In genomic region chr1:171600852-171601251, GRCh38 we compare ENCODE assay signal across 20 cellular contexts. TPM values are rescaled to one million over a fixed set of nuclear protein-coding genes. Genes with fewer than 3 reads are reported as not detected.
"Had no signal": no experiment of that assay in that cellular context is flagged by ENCODE, and none has a peak within 500 bp of the region (broad histone marks: within the 10 kb centered on the region; RNA-seq: fewer than 3 reads in every experiment).

No MANE protein-coding gene starts in this region.

- H3K4me2 ChIP-seq: hepatocyte had no signal

- H3K9me3 Mint-ChIP-seq: activated B cell treated with CpG ODN at 0.5 μM for 24 hours; activated CD4-positive, alpha-beta memory T cell treated with anti-CD3 and anti-CD28 coated beads, Interleukin-2, amount 10 ng/mL, durations not matched to agents 7 days and 5 days; T-helper 2 cell treated with Interferon-gamma antibody and Interleukin-4, amounts not matched to agents 5 μg/mL and 100 μg/mL, for 36 hours had no signal

- ATAC-seq: activated CD8-positive, alpha-beta memory T cell treated with anti-CD3 and anti-CD28 coated beads, Interleukin-2, amount 10 ng/mL, durations not matched to agents 7 days and 5 days; body of pancreas had no signal

- DNase-seq: activated B cell treated with CpG ODN at 0.5 μM for 24 hours; activated CD4-positive, alpha-beta memory T cell treated with anti-CD3 and anti-CD28 coated beads, Interleukin-2, amount 10 ng/mL, durations not matched to agents 7 days and 5 days; activated CD4-positive, alpha-beta T cell treated with anti-CD3 and anti-CD28 coated beads for 48 hours; activated CD8-positive, alpha-beta memory T cell treated with anti-CD3 and anti-CD28 coated beads, Interleukin-2, amount 10 ng/mL, durations not matched to agents 7 days and 5 days; activated naive CD4-positive, alpha-beta T cell treated with anti-CD3 and anti-CD28 coated beads for 36 hours; body of pancreas; foreskin fibroblast; stimulated activated CD4-positive, alpha-beta T cell treated with anti-CD3 and anti-CD28 coated beads, Interleukin-2, amount 100 ng/mL, for 48 hours; testis had no signal

- H3K4me3 ChIP-seq: body of pancreas, hepatocyte, testis, upper lobe of left lung had no signal

- FAIRE-seq: TTC549 had no signal

- H3K27me3 ChIP-seq: body of pancreas, hepatocyte, testis, upper lobe of left lung had no signal

- H3K27me3 Mint-ChIP-seq: activated B cell treated with CpG ODN at 0.5 μM for 24 hours; activated CD4-positive, alpha-beta memory T cell treated with anti-CD3 and anti-CD28 coated beads, Interleukin-2, amount 10 ng/mL, durations not matched to agents 7 days and 5 days; activated CD8-positive, alpha-beta memory T cell treated with anti-CD3 and anti-CD28 coated beads, Interleukin-2, amount 10 ng/mL, durations not matched to agents 7 days and 5 days; progenitor cell of endocrine pancreas had no signal

- H3K4me3 Mint-ChIP-seq: activated B cell treated with CpG ODN at 0.5 μM for 24 hours; activated CD4-positive, alpha-beta memory T cell treated with anti-CD3 and anti-CD28 coated beads, Interleukin-2, amount 10 ng/mL, durations not matched to agents 7 days and 5 days; activated CD8-positive, alpha-beta memory T cell treated with anti-CD3 and anti-CD28 coated beads, Interleukin-2, amount 10 ng/mL, durations not matched to agents 7 days and 5 days; activated naive CD4-positive, alpha-beta T cell treated with anti-CD3 and anti-CD28 coated beads for 36 hours; mesothelial cell of epicardium; T-helper 2 cell treated with Interferon-gamma antibody and Interleukin-4, amounts not matched to agents 5 μg/mL and 100 μg/mL, for 36 hours had no signal

- H3K27ac ChIP-seq: hepatocyte, testis, upper lobe of left lung had no signal

- H3K9me3 ChIP-seq: body of pancreas, testis, upper lobe of left lung had no signal

- H3K4me1 ChIP-seq: body of pancreas, testis had no signal

- H3K27ac Mint-ChIP-seq: activated B cell treated with CpG ODN at 0.5 μM for 24 hours; activated CD4-positive, alpha-beta memory T cell treated with anti-CD3 and anti-CD28 coated beads, Interleukin-2, amount 10 ng/mL, durations not matched to agents 7 days and 5 days; activated CD8-positive, alpha-beta memory T cell treated with anti-CD3 and anti-CD28 coated beads, Interleukin-2, amount 10 ng/mL, durations not matched to agents 7 days and 5 days; activated naive CD4-positive, alpha-beta T cell treated with anti-CD3 and anti-CD28 coated beads for 36 hours; mesothelial cell of epicardium; progenitor cell of endocrine pancreas; T-helper 2 cell treated with Interferon-gamma antibody and Interleukin-4, amounts not matched to agents 5 μg/mL and 100 μg/mL, for 36 hours had no signal

- H3K36me3 ChIP-seq: upper lobe of left lung had no signal

- H3K4me1 Mint-ChIP-seq: activated B cell treated with CpG ODN at 0.5 μM for 24 hours; activated CD4-positive, alpha-beta memory T cell treated with anti-CD3 and anti-CD28 coated beads, Interleukin-2, amount 10 ng/mL, durations not matched to agents 7 days and 5 days had no signal

- H2AFZ ChIP-seq: hepatocyte had no signal

RNA-seq across cellular contexts. Expression of gene MYOCOS, which starts 21.2 kb away (rescaled TPM):
- total RNA-seq: activated CD8-positive, alpha-beta memory T cell treated with anti-CD3 and anti-CD28 coated beads, Interleukin-2, amount 10 ng/mL, durations not matched to agents 7 days and 5 days; activated naive CD4-positive, alpha-beta T cell treated with anti-CD3 and anti-CD28 coated beads for 36 hours; body of pancreas; cardiac septum; dermis microvascular lymphatic vessel endothelial cell; hepatocyte; lung microvascular endothelial cell; mesothelial cell of epicardium; progenitor cell of endocrine pancreas; upper lobe of left lung had no signal
- polyA plus RNA-seq: hepatocyte, neural cell had no signal

RNA-seq across cellular contexts. Expression of gene MYOC, which starts 51.6 kb away (rescaled TPM):
- total RNA-seq: activated B cell treated with CpG ODN at 0.5 μM for 24 hours; activated CD4-positive, alpha-beta memory T cell treated with anti-CD3 and anti-CD28 coated beads, Interleukin-2, amount 10 ng/mL, durations not matched to agents 7 days and 5 days; activated CD8-positive, alpha-beta memory T cell treated with anti-CD3 and anti-CD28 coated beads, Interleukin-2, amount 10 ng/mL, durations not matched to agents 7 days and 5 days; activated naive CD4-positive, alpha-beta T cell treated with anti-CD3 and anti-CD28 coated beads for 36 hours; dermis microvascular lymphatic vessel endothelial cell; hepatocyte; lung microvascular endothelial cell; osteoblast; progenitor cell of endocrine pancreas had no signal
- polyA plus RNA-seq: hepatocyte, neural cell had no signal
